In genomic region chr3:18134386-18135082, GRCh38 we compare ENCODE assay signal across 15 cellular contexts.
A peak's percentile ranks its signal among the peaks of the same experiment; 100 is the strongest.
DNase-seq lines count a peak whose midpoint lies in the region; ATAC-seq, FAIRE-seq and TF ChIP-seq lines count a peak whose summit lies in the region.
"Had no signal": no experiment of that assay in that cellular context is flagged by ENCODE, and none has a peak within 500 bp of the region (broad histone marks: within the 10 kb centered on the region; RNA-seq: fewer than 3 reads in every experiment).

No MANE protein-coding gene starts in this region.

- in situ Hi-C loops in GM13976 (cut with MboI; ENCODE audit: low sequenced_read_pairs, unreplicated experiment), result no loop called here

- TF ChIP-seq CTCF in fibroblast of pulmonary artery (IDR thresholded peaks at IDR 0.05; ENCODE audit: low read length, missing control alignments) (no peak), GM13976 (IDR thresholded peaks at IDR 0.05; ENCODE audit: borderline replicate concordance, control extremely low read depth, extremely low read depth, insufficient read depth, missing control alignments) (no peak)

- no peak for FAIRE-seq in GM12892 (lab: Jason Lieb, UNC)

- DNase-seq in NCI-H146 (lab: John Stamatoyannopoulos, UW), result peak; percentile 4
- no peak for DNase-seq in NCI-H146 treated with DMSO at 0.1 percent for 48 hours (lab: John Stamatoyannopoulos, UW; ENCODE audit: unreplicated experiment)
- peak; percentile 75 for DNase-seq in fibroblast of pulmonary artery (ENCODE audit: low read depth)
- DNase-seq in stromal cell of bone marrow (ENCODE audit: low read depth), result peak; percentile 42
- DNase-seq in GM12892 (ENCODE audit: insufficient read length), result no peak
- no peak for DNase-seq in GM13976 (ENCODE audit: low spot score)
- DNase-seq: aorta, DMS153, MM.1S, naive B cell, NCI-H524 treated with DMSO at 0.1 percent for 48 hours, Right ventricle myocardium superior had no signal

- ATAC-seq in SK-N-SH treated with all-trans-retinoic acid at 6 μM for 48 hours (peak; percentile 61; the same call in 2 of the 3 replicates), GM21717 (IDR thresholded peaks at IDR 0.05; ENCODE audit: unreplicated experiment) (no peak)

- TF ChIP-seq POLR2A in GM12892 (IDR thresholded peaks at IDR 0.05; ENCODE audit: low read depth, low read length), result no peak

- no peak overlapping the region for H3K4me3 ChIP-seq in fibroblast of pulmonary artery (replicated peaks; ENCODE audit: low read depth, low read length)
- H3K4me3 ChIP-seq: tibial nerve had no signal

TF ChIP-seq in SK-N-SH treated with all-trans-retinoic acid at 6 μM for 48 hours, 23 proteins besides CTCF, POLR2A, EP300 and RAD21:
- TF ChIP-seq GLIS3 (CRISPR knock-in tag; IDR thresholded peaks at IDR 0.05) (no peak), BACH2 (CRISPR knock-in tag; IDR thresholded peaks at IDR 0.05; ENCODE audit: borderline replicate concordance) (no peak)

Comparison
In these comparisons a context has a peak if more than half of its experiments do, and no peak if none do; other contexts are left out.
1. DNase-seq: peak in NCI-H146 (single experiment), fibroblast of pulmonary artery (single experiment) and stromal cell of bone marrow (single experiment); none in NCI-H146 treated with DMSO at 0.1 percent for 48 hours (single experiment), GM12892 (single experiment) and GM13976 (single experiment).